ENCODE assay signal across 24 cellular contexts in the genomic region with DNA sequence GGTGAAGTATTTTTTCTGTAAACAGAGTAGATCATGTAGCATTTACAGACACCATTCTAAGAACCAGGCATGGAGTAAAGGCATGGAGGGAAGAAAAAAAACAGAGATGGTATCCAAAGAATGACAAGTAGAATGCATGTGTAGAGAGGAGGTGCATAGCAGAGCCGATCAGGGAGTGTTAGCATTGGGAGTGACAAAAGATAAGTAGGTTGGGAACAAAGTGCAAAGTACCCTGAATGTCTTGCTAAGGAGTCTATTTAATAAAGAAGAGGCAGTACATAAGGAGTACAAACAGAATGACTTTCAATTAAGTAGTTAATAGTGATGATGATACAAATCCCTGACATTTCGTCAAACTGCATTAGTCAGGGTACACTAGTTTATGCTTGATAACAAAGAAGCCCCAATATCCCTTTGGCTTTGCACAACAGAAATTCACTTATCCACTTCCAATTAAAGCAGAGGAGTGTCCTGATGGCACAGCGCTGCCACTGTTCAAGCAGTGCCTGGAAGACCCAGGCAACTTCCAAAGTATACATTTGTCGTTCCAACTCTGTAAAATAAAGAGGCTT.
A peak's percentile ranks its signal among the peaks of the same experiment; 100 is the strongest.
DNase-seq lines count a peak whose midpoint lies in the region; ATAC-seq, FAIRE-seq and TF ChIP-seq lines count a peak whose summit lies in the region.
"Had no signal": no experiment of that assay in that cellular context is flagged by ENCODE, and none has a peak within 500 bp of the region (broad histone marks: within the 10 kb centered on the region; RNA-seq: fewer than 3 reads in every experiment).

No MANE protein-coding gene starts in this region.

- H3K4me2 ChIP-seq in K562 (ENCODE audit: insufficient read depth, low read length) (no peak overlapping the region), hepatocyte (no peak overlapping the region), trophoblast cell (ENCODE audit: low read length) (no peak overlapping the region)
- H3K4me2 ChIP-seq: A549; BLaER1 treated with 17β-estradiol and CSF1 and Interleukin-3, amounts not matched to agents 10 nM and 100 nM; GM23338 had no signal

- no peak for TF ChIP-seq RAD21 in K562 (CRISPR knock-in tag; conservative IDR thresholded peaks at IDR 0.05 in 1 of 2, IDR thresholded peaks at IDR 0.05 in 1 of 2)

- H3K14ac ChIP-seq in trophoblast cell (ENCODE audit: low read length): no peak overlapping the region

- peaks cover 2% of the 10 kb centered on the region for H3K79me1 ChIP-seq in trophoblast cell (ENCODE audit: low read length)

- H4K91ac ChIP-seq in trophoblast cell (ENCODE audit: low read depth, low read length): no peak overlapping the region

- H2AK5ac ChIP-seq in trophoblast cell (ENCODE audit: low read length): peak overlapping the region; percentile 40

- TF ChIP-seq CTCF in K562 (IDR thresholded peaks at IDR 0.05 in 2 of 3, conservative IDR thresholded peaks at IDR 0.05 in 1 of 3; ENCODE audit: insufficient read depth in 2 of 3, low read depth in 1 of 3, low read length in 3 of 3): no peak
- TF ChIP-seq CTCF in hepatocyte (IDR thresholded peaks at IDR 0.05; ENCODE audit: poor library complexity): no peak

- no peak overlapping the region for H2BK120ac ChIP-seq in trophoblast cell (ENCODE audit: insufficient read depth, low read length, poor library complexity)

- intact Hi-C loops in K562 (cut with micrococcal nuclease): no loop called here

- H3K9ac ChIP-seq in K562 (ENCODE audit: insufficient read depth in 1 of 2, low read depth in 2 of 2, low read length in 2 of 2) (no peak overlapping the region), trophoblast cell (ENCODE audit: low read length) (no peak overlapping the region)
- H3K9ac ChIP-seq: BLaER1 treated with 17β-estradiol and CSF1 and Interleukin-3, amounts not matched to agents 10 nM and 100 nM had no signal

- H3K27ac ChIP-seq in K562 (ENCODE audit: extremely low read depth, low read depth, low read length) (no peak overlapping the region), hepatocyte (peak overlapping the region; percentile 44), trophoblast cell (ENCODE audit: low read depth, low read length) (no peak overlapping the region)
- H3K27ac ChIP-seq: A549; BLaER1 treated with 17β-estradiol and CSF1 and Interleukin-3, amounts not matched to agents 10 nM and 100 nM had no signal

- H3K9me2 ChIP-seq in hepatocyte (replicated peaks; ENCODE audit: insufficient read depth): no peaks in the 10 kb centered on the region

- H3K27me3 ChIP-seq in K562 (ENCODE audit: control insufficient read depth in 2 of 2, insufficient read depth in 2 of 2, low read length in 2 of 2) (no peaks in the 10 kb centered on the region), hepatocyte (no peaks in the 10 kb centered on the region), trophoblast cell (ENCODE audit: insufficient read depth, low read length) (no peaks in the 10 kb centered on the region)
- H3K27me3 ChIP-seq: BLaER1 treated with 17β-estradiol and CSF1 and Interleukin-3, amounts not matched to agents 10 nM and 100 nM had no signal

- BruUV-seq in K562 (replicated peaks; lab: Mats Ljungman, UMichigan): no TSS peak

- POLR2A ChIA-PET in K562 (lab: Yijun Ruan, JAX): interaction anchor here (1.2 kb wide), 1 partner anchor 8 kb away, joined by 3 read pairs; no protein-coding TSS in a partner anchor

- H3K9me3 ChIP-seq in K562 (replicated peaks; ENCODE audit: control insufficient read depth, insufficient read depth, low read depth, low read length) (peaks cover 8% of the 10 kb centered on the region; the same call in 1 of the 2 replicates), hepatocyte (ENCODE audit: low read depth) (no peaks in the 10 kb centered on the region), trophoblast cell (ENCODE audit: insufficient read depth, low read depth, low read length) (no peaks in the 10 kb centered on the region)
- H3K9me3 ChIP-seq: BE2C had no signal

- CTCF ChIA-PET in K562 (lab: Yijun Ruan, JAX; ENCODE audit: low intra/inter-chr PET ratio): no interaction called here

- ATAC-seq in K562 (no peak), HG03432 (IDR thresholded peaks at IDR 0.05; ENCODE audit: unreplicated experiment) (no peak)
- ATAC-seq: A549, GM12878, GM23338, HCT116 had no signal

- in situ Hi-C loops in K562 (cut with MboI): no loop called here

- no peak overlapping the region for H4K12ac ChIP-seq in trophoblast cell (ENCODE audit: low read depth, low read length)

- TF ChIP-seq POLR2A in K562 (conservative IDR thresholded peaks at IDR 0.05): no peak

- WGBS in K562 (ENCODE audit: insufficient coverage, low coverage, missing lambda C conversion rate): 76% methylated on average over 4 of the region's 4 CpGs
- WGBS in hepatocyte (ENCODE audit: low lambda C conversion rate, missing lambda C conversion rate): 52% methylated on average over 4 of the region's 4 CpGs
- WGBS in trophoblast cell (ENCODE audit: extremely low coverage, insufficient coverage, insufficient read length): no CpG with 5 or more reads among the region's 4 CpGs

- H2BK12ac ChIP-seq in trophoblast cell (ENCODE audit: low read length): no peak overlapping the region

- H4K20me1 ChIP-seq in K562 (replicated peaks; ENCODE audit: control insufficient read depth, insufficient read depth, low read length): no peaks in the 10 kb centered on the region
- H4K20me1 ChIP-seq in hepatocyte (ENCODE audit: insufficient read depth, poor library complexity, severe bottlenecking): no peaks in the 10 kb centered on the region
- H4K20me1 ChIP-seq: BLaER1 treated with 17β-estradiol and CSF1 and Interleukin-3, amounts not matched to agents 10 nM and 100 nM had no signal

- no peak for TF ChIP-seq EP300 in K562 (IDR thresholded peaks at IDR 0.05; ENCODE audit: low read length)

- H3K4ac ChIP-seq in trophoblast cell (ENCODE audit: low read depth, low read length): no peak overlapping the region

- H3K4me1 ChIP-seq in K562 (replicated peaks in 1 of 2; ENCODE audit: control insufficient read depth in 2 of 2, insufficient read depth in 2 of 2, low read length in 2 of 2) (peaks cover 1 to 14% of the 10 kb centered on the region in 2 experiments; a peak in 4 of 5 replicates), hepatocyte (ENCODE audit: insufficient read depth) (peaks cover 4% of the 10 kb centered on the region), trophoblast cell (ENCODE audit: control insufficient read depth in 1 of 2, insufficient read depth in 2 of 2, low read length in 2 of 2) (peaks cover 3 to 7% of the 10 kb centered on the region in 2 experiments)
- H3K4me1 ChIP-seq: A549, BE2C had no signal

- H3K18ac ChIP-seq in trophoblast cell (ENCODE audit: low read length): no peak overlapping the region

- H3K79me2 ChIP-seq in K562 (ENCODE audit: control insufficient read depth, insufficient read depth, low read length) (no peaks in the 10 kb centered on the region), hepatocyte (no peaks in the 10 kb centered on the region), trophoblast cell (ENCODE audit: control insufficient read depth, insufficient read depth, low read length, poor library complexity) (no peaks in the 10 kb centered on the region)

- H3K23ac ChIP-seq in trophoblast cell (ENCODE audit: low read length): no peak overlapping the region

- DNase-seq in K562 (ENCODE audit: extremely low read depth in 1 of 4, low spot score in 3 of 4): no peak
- peak; percentile 30 for DNase-seq in hepatocyte (ENCODE audit: low spot score)
- peak in 1 of 2 donors; percentile 47 for DNase-seq in trophoblast cell
- DNase-seq in NCI-H2081 treated with DMSO at 0.1 percent for 48 hours (lab: John Stamatoyannopoulos, UW): no peak
- no peak for DNase-seq in mucosa of gallbladder (ENCODE audit: low spot score)
- DNase-seq: 8988T; ACHN; AML-193; BE2C; CD4-positive, alpha-beta T cell; CD8-positive, alpha-beta memory T cell; DMS 273 treated with DMSO at 0.1 percent for 48 hours; DMS79; EL; GDM1; H9 had no signal

- H4K8ac ChIP-seq in trophoblast cell (ENCODE audit: low read depth, low read length): no peak overlapping the region

- no peak for FAIRE-seq in K562 (lab: Jason Lieb, UNC)
- FAIRE-seq: A549, D721Med, GM12878, GM19239 had no signal

- H3K9me1 ChIP-seq in K562 (ENCODE audit: control insufficient read depth, insufficient read depth, low read length): no peaks in the 10 kb centered on the region

- H3K4me3 ChIP-seq in K562: no peak overlapping the region
- no peak overlapping the region for H3K4me3 ChIP-seq in hepatocyte
- no peak overlapping the region for H3K4me3 ChIP-seq in trophoblast cell (ENCODE audit: low read depth, low read length)
- H3K4me3 ChIP-seq: A549; BLaER1 treated with 17β-estradiol and CSF1 and Interleukin-3, amounts not matched to agents 10 nM and 100 nM; GM12878; GM23338 had no signal

- H2BK5ac ChIP-seq in trophoblast cell (ENCODE audit: low read depth, low read length, poor library complexity): no peak overlapping the region

- H2AFZ ChIP-seq in K562 (ENCODE audit: low read depth, low read length) (no peak overlapping the region), hepatocyte (no peak overlapping the region), trophoblast cell (ENCODE audit: insufficient read depth, low read length, poor library complexity) (no peak overlapping the region)
- H2AFZ ChIP-seq: GM23338 had no signal

- H3K36me3 ChIP-seq in K562 (ENCODE audit: control insufficient read depth, insufficient read depth, low read length) (no peaks in the 10 kb centered on the region), hepatocyte (replicated peaks; ENCODE audit: insufficient read depth, low read depth) (no peaks in the 10 kb centered on the region), trophoblast cell (ENCODE audit: control insufficient read depth in 1 of 2, insufficient read depth in 2 of 2, low read length in 2 of 2) (no peaks in the 10 kb centered on the region)
- H3K36me3 ChIP-seq: BE2C; BLaER1 treated with 17β-estradiol and CSF1 and Interleukin-3, amounts not matched to agents 10 nM and 100 nM had no signal

TF ChIP-seq in K562, 482 proteins besides CTCF, POLR2A, EP300 and RAD21:
- TF ChIP-seq RBM25 (IDR thresholded peaks at IDR 0.05; ENCODE audit: low read depth, low read length, severe bottlenecking): peak; percentile 78
- TF ChIP-seq SAP30 (IDR thresholded peaks at IDR 0.05; ENCODE audit: borderline replicate concordance, insufficient read depth, low read depth, low read length, poor library complexity, severe bottlenecking): no peak
- peak; percentile 23; the same call in 1 of the 2 replicates for TF ChIP-seq BCOR (IDR thresholded peaks at IDR 0.05)
